28 cellular contexts compared by ENCODE assay signal in the genomic region with DNA sequence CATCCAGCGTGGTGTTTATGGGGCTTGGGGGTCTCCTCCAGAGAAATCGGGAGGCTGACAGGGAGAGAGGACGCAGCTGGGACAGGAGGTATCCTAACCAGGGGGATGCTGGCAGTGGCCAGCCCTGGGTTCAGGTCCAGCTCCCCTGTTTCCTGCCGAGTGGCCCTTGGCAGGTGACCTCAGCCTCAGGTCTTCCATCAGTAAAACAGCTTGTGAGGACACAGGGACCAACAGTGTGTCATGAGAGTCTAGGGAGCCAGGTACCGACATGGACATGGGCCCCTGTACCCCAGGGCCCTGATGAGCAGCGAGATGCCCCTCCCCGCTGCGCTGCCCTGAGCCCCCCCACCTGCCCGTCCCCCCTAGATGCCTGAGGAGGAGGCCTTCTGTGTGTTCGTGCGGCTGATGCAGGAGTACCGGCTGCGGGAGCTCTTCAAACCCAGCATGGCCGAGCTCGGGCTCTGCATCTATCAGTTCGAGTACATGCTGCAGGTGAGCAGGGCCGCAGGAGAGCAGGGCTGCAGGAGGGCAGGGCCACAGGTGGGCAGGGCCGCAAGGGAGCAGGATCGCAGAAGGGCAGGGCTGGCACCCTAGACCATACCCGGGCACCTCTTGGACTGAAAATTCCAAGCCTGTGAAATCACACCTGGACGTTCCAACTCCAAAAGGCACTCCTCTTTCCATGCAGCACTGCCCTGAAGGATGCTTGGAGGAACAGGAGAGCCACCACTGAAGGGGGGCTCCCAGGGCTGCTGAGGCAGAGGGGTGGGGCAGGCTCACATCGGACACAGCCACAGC. TPM values are rescaled to one million over a fixed set of nuclear protein-coding genes. Genes with fewer than 3 reads are reported as not detected.
DNase-seq lines count a peak whose midpoint lies in the region; ATAC-seq and TF ChIP-seq lines count a peak whose summit lies in the region.
"Had no signal": no experiment of that assay in that cellular context is flagged by ENCODE, and none has a peak within 500 bp of the region (broad histone marks: within the 10 kb centered on the region; RNA-seq: fewer than 3 reads in every experiment).

No MANE protein-coding gene starts in this region.

- H3K27ac ChIP-seq in right atrium auricular region = no peak overlapping the region
- H3K27ac ChIP-seq in neural cell (ENCODE audit: low read length) = peak overlapping the region; percentile 28
- H3K27ac ChIP-seq: gastrocnemius medialis, psoas muscle, sigmoid colon had no signal

- H3K27me3 ChIP-seq in right atrium auricular region (no peaks in the 10 kb centered on the region), neural cell (ENCODE audit: insufficient read depth, low read depth, low read length) (no peaks in the 10 kb centered on the region)

- H3K36me3 ChIP-seq in right atrium auricular region = no peaks in the 10 kb centered on the region
- H3K36me3 ChIP-seq in neural cell (ENCODE audit: insufficient read depth, low read length) = no peaks in the 10 kb centered on the region
- H3K36me3 ChIP-seq: gastrocnemius medialis had no signal

- H3K9me2 ChIP-seq in neural cell (ENCODE audit: insufficient read depth, low read length) = no peaks in the 10 kb centered on the region

- H3K9ac ChIP-seq in neural cell (ENCODE audit: low read length) = peak overlapping the region; percentile 38

- peaks cover 0 to 10% of the 10 kb centered on the region in 2 donors for H3K4me1 ChIP-seq in right atrium auricular region

- TF ChIP-seq CTCF in right atrium auricular region (IDR thresholded peaks at IDR 0.05) (no peak), neural cell (IDR thresholded peaks at IDR 0.05; ENCODE audit: poor library complexity, severe bottlenecking) (no peak)

- no peak overlapping the region for H3K4me3 ChIP-seq in right atrium auricular region
- H3K4me3 ChIP-seq in neural cell (ENCODE audit: low read length) = no peak overlapping the region
- H3K4me3 ChIP-seq: gastrocnemius medialis, K562, psoas muscle, sigmoid colon had no signal

- no peak overlapping the region for H3K4me2 ChIP-seq in neural cell (ENCODE audit: low read length)

- intact Hi-C loops in left ventricle myocardium superior (cut with micrococcal nuclease) = no loop called here

- H3K9me3 ChIP-seq in right atrium auricular region (no peaks in the 10 kb centered on the region), neural cell (ENCODE audit: low read length) (no peaks in the 10 kb centered on the region)
- H3K9me3 ChIP-seq: gastrocnemius medialis, psoas muscle, sigmoid colon had no signal

- TF ChIP-seq RAD21 in neural cell (conservative IDR thresholded peaks at IDR 0.05) = no peak

- no peak for DNase-seq in left ventricle myocardium superior
- DNase-seq in right atrium auricular region (ENCODE audit: low spot score) = no peak
- DNase-seq in ecto neural progenitor cell (ENCODE audit: low spot score) = peak; percentile 42
- DNase-seq in AML-193 (lab: John Stamatoyannopoulos, UW) = no peak
- DNase-seq in activated CD4-positive, CD25-positive, alpha-beta regulatory T cell treated with anti-CD3 and anti-CD28 coated beads, Interleukin-2, amount 50 U/mL, for 72 hours = no peak
- DNase-seq in D341Med (ENCODE audit: low spot score) = no peak
- no peak for DNase-seq in NCI-H146 (lab: John Stamatoyannopoulos, UW)
- DNase-seq: activated CD4-positive, alpha-beta memory T cell treated with anti-CD3 and anti-CD28 coated beads, Interleukin-2, amount 10 ng/mL, durations not matched to agents 7 days and 5 days; activated CD8-positive, alpha-beta memory T cell treated with anti-CD3 and anti-CD28 coated beads, Interleukin-2, amount 50 U/mL, for 4 hours; activated naive CD4-positive, alpha-beta T cell treated with Interleukin-2 at 50 U/mL for 16 hours; CD4-positive, alpha-beta T cell; cerebellar nuclear complex; gastrocnemius medialis; left cardiac atrium; NCI-H1092 treated with DMSO at 0.1 percent for 48 hours; NCI-H187 treated with DMSO at 0.1 percent for 48 hours; NCI-H526; psoas muscle; Right ventricle myocardium superior; sigmoid colon; stimulated activated CD4-positive, alpha-beta T cell treated with anti-CD3 and anti-CD28 coated beads, Interleukin-4, amount 100 ng/mL, for 1 hour; T-helper 2 cell had no signal

- no peak overlapping the region for H2AFZ ChIP-seq in neural cell (ENCODE audit: low read depth, low read length)

- no peaks in the 10 kb centered on the region for H4K20me1 ChIP-seq in neural cell (ENCODE audit: insufficient read depth)

- no peak for TF ChIP-seq EP300 in neural cell (conservative IDR thresholded peaks at IDR 0.05; ENCODE audit: poor library complexity, severe bottlenecking)

- no peaks in the 10 kb centered on the region for H3K79me2 ChIP-seq in neural cell (replicated peaks; ENCODE audit: insufficient read depth, low read length)

- H3F3A ChIP-seq in neural cell (ENCODE audit: insufficient read depth, low read length, poor library complexity, severe bottlenecking) = no peaks in the 10 kb centered on the region

- ATAC-seq in left ventricle myocardium superior = peak; percentile 8
- ATAC-seq: activated CD4-positive, CD25-positive, alpha-beta regulatory T cell treated with anti-CD3 and anti-CD28 coated beads, Interleukin-2, amount 50 U/mL, for 24 hours; gastrocnemius medialis; K562 had no signal

TF ChIP-seq in neural cell, 6 proteins besides CTCF, POLR2A, EP300 and RAD21:
- TF ChIP-seq EZH2 (IDR thresholded peaks at IDR 0.05; ENCODE audit: borderline replicate concordance, insufficient read depth, low read length, poor library complexity, severe bottlenecking) = no peak
- TF ChIP-seq, protein P1, sequence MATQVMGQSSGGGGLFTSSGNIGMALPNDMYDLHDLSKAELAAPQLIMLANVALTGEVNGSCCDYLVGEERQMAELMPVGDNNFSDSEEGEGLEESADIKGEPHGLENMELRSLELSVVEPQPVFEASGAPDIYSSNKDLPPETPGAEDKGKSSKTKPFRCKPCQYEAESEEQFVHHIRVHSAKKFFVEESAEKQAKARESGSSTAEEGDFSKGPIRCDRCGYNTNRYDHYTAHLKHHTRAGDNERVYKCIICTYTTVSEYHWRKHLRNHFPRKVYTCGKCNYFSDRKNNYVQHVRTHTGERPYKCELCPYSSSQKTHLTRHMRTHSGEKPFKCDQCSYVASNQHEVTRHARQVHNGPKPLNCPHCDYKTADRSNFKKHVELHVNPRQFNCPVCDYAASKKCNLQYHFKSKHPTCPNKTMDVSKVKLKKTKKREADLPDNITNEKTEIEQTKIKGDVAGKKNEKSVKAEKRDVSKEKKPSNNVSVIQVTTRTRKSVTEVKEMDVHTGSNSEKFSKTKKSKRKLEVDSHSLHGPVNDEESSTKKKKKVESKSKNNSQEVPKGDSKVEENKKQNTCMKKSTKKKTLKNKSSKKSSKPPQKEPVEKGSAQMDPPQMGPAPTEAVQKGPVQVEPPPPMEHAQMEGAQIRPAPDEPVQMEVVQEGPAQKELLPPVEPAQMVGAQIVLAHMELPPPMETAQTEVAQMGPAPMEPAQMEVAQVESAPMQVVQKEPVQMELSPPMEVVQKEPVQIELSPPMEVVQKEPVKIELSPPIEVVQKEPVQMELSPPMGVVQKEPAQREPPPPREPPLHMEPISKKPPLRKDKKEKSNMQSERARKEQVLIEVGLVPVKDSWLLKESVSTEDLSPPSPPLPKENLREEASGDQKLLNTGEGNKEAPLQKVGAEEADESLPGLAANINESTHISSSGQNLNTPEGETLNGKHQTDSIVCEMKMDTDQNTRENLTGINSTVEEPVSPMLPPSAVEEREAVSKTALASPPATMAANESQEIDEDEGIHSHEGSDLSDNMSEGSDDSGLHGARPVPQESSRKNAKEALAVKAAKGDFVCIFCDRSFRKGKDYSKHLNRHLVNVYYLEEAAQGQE (IDR thresholded peaks at IDR 0.05; ENCODE audit: borderline replicate concordance) = no peak

RNA-seq across cellular contexts. Expression of gene EVI5L, which starts 19.8 kb away (rescaled TPM):
- 23.5 TPM for total RNA-seq in left ventricle myocardium superior
- total RNA-seq in right atrium auricular region = 10 to 100 TPM; 14.2 to 17.4 TPM
- polyA plus RNA-seq in neural cell = 50.6 and 65.1 TPM in 2 replicates
- 57.8 and 70.4 TPM in 2 replicates for polyA minus RNA-seq in neural cell

RNA-seq across cellular contexts. Expression of gene PRR36, which starts 24.4 kb away (rescaled TPM):
- total RNA-seq in left ventricle myocardium superior = 0.15 TPM
- not detected for total RNA-seq in right atrium auricular region
- polyA plus RNA-seq in neural cell = 2.5 and 2.7 TPM in 2 replicates
- polyA minus RNA-seq in neural cell = 5.4 and 6.6 TPM in 2 replicates
- total RNA-seq: endothelial cell of umbilical vein, gastrocnemius medialis, H4, mesenteric fat pad, psoas muscle, sigmoid colon had no signal
- polyA plus RNA-seq: endothelial cell of umbilical vein, psoas muscle had no signal

RNA-seq across cellular contexts. Expression of gene LRRC8E, which starts 38.5 kb away (rescaled TPM):
- total RNA-seq in left ventricle myocardium superior = 3.1 TPM
- 1 to 10 TPM; 1.5 to 2.1 TPM for total RNA-seq in right atrium auricular region
- not detected in 2 replicates for polyA plus RNA-seq in neural cell
- polyA minus RNA-seq in neural cell = not detected in 2 replicates
- total RNA-seq: activated CD4-positive, alpha-beta memory T cell treated with anti-CD3 and anti-CD28 coated beads, Interleukin-2, amount 10 ng/mL, durations not matched to agents 7 days and 5 days; CD4-positive, alpha-beta T cell; sigmoid colon had no signal

RNA-seq across cellular contexts. Expression of gene MAP2K7, which starts 53.8 kb away (rescaled TPM):
- 30.4 TPM for total RNA-seq in left ventricle myocardium superior
- total RNA-seq in right atrium auricular region = 10 to 100 TPM; 12.0 to 14.4 TPM
- polyA plus RNA-seq in neural cell = 9.2 and 13.4 TPM in 2 replicates
- 9.7 and 10.3 TPM in 2 replicates for polyA minus RNA-seq in neural cell
